8 cellular contexts compared by ENCODE assay signal in the genomic region with DNA sequence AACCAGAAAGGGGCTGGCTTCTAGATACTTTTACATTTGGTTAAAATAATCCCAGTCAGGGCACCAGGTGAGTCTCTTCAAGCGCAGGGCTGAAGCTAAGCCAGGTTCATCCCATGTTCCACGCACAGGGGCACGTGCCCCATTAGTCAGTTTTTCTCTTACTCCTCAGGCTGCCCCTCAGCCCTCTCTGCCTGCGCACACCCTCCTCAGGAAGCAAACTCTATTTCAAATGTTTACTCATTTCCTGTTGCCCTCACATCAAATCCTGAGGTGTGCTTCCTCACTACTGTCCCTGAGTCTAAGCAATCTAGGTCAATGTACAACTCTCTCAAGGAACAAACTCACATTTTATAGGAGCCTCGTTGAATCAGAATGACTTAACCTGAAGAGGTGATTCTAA. TPM values are rescaled to one million over a fixed set of nuclear protein-coding genes. Genes with fewer than 3 reads are reported as not detected.
A peak's percentile ranks its signal among the peaks of the same experiment; 100 is the strongest.
DNase-seq lines count a peak whose midpoint lies in the region; ATAC-seq and TF ChIP-seq lines count a peak whose summit lies in the region.

No MANE protein-coding gene starts in this region.

- no peaks in the 10 kb centered on the region for H3K9me3 ChIP-seq in esophagus squamous epithelium

- H3K36me3 ChIP-seq in esophagus squamous epithelium, result no peaks in the 10 kb centered on the region

- intact Hi-C loops in esophagus squamous epithelium (cut with DNase I), result no loop called here

- H3K4me3 ChIP-seq in NB4 (ENCODE audit: low read depth, low read length) (no peak overlapping the region), esophagus squamous epithelium (no peak overlapping the region)

- H3K27ac ChIP-seq in esophagus squamous epithelium, result peak overlapping the region in 3 of 4 donors; percentile 45 to 65 (median 47)

- no peaks in the 10 kb centered on the region for H3K27me3 ChIP-seq in esophagus squamous epithelium

- H3K4me1 ChIP-seq in esophagus squamous epithelium, result peaks cover 9 to 46% (median 26%) of the 10 kb centered on the region in 3 donors

- WGBS in esophagus squamous epithelium, 2 donors, result 46 to 57% methylated on average over 5 of the region's 5 CpGs

- TF ChIP-seq CTCF in NB4 (IDR thresholded peaks at IDR 0.05; ENCODE audit: low read depth, low read length), result no peak
- TF ChIP-seq CTCF in esophagus squamous epithelium (IDR thresholded peaks at IDR 0.05), result no peak

- DNase-seq in NB4 (ENCODE audit: low read depth) (peak; percentile 36), esophagus squamous epithelium (lab: John Stamatoyannopoulos, UW) (no peak), COLO668 (lab: John Stamatoyannopoulos, UW; ENCODE audit: unreplicated experiment) (no peak), SHP77 treated with DMSO at 0.1 percent for 48 hours (lab: John Stamatoyannopoulos, UW) (no peak)
- peak in 2 of 3 experiments; percentile 24 to 32 for DNase-seq in activated CD8-positive, alpha-beta memory T cell treated with anti-CD3 and anti-CD28 coated beads for 48 hours (ENCODE audit: low read depth in 2 of 3, low spot score in 2 of 3)
- DNase-seq in stimulated activated CD8-positive, alpha-beta memory T cell treated with anti-CD3 and anti-CD28 coated beads, Interleukin-2, amount 100 ng/mL, for 48 hours (ENCODE audit: low read depth in 2 of 2), result peak; percentile 29 to 36

- TF ChIP-seq POLR2A in NB4 (IDR thresholded peaks at IDR 0.05; ENCODE audit: extremely low read depth, insufficient read length) (no peak), esophagus squamous epithelium (IDR thresholded peaks at IDR 0.05) (peak in 1 of 4 donors; percentile 18)

- ATAC-seq in HG02970 (IDR thresholded peaks at IDR 0.05; ENCODE audit: low FRiP score, unreplicated experiment), result no peak
- no peak for ATAC-seq in GM21528 (IDR thresholded peaks at IDR 0.05; ENCODE audit: low FRiP score, unreplicated experiment)

RNA-seq across cellular contexts. Expression of a gene that starts 48.5 kb away (rescaled TPM):
- 100 to 1,000 TPM in 1 of 4 donors, 10 to 100 TPM in 2, 1 to 10 TPM in 1; 6.3 to 110 (median 63.8) TPM for total RNA-seq in esophagus squamous epithelium

Comparison
In these comparisons a context has a peak if more than half of its experiments do, and no peak if none do; other contexts are left out.
1. DNase-seq: peak in NB4 (single experiment), activated CD8-positive, alpha-beta memory T cell treated with anti-CD3 and anti-CD28 coated beads for 48 hours (2 of 3) and stimulated activated CD8-positive, alpha-beta memory T cell treated with anti-CD3 and anti-CD28 coated beads, Interleukin-2, amount 100 ng/mL, for 48 hours (2 of 2); none in esophagus squamous epithelium (single experiment), COLO668 (single experiment) and SHP77 treated with DMSO at 0.1 percent for 48 hours (single experiment).